ENCODE assay signal across 38 cellular contexts in the genomic region with DNA sequence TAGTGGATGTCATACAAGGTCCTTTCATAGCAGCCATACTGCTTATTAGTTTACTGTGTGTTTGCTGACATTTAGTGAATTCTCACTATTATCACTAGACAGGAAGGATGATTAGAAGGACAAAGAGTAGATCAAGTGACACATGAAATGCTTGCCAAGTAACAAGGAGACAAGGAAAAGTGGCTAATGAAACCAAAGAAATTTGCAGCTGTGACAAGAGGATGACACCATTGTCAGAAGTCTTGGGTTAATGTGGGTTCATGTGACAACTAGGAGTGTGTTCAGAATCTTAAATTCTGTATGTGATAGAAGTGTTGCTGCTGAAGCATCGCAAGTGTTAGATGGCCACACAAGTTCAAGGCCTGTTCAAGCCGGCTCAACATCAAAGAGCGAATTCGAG. TPM values are rescaled to one million over a fixed set of nuclear protein-coding genes. Genes with fewer than 3 reads are reported as not detected.
"Had no signal": no experiment of that assay in that cellular context is flagged by ENCODE, and none has a peak within 500 bp of the region (broad histone marks: within the 10 kb centered on the region; RNA-seq: fewer than 3 reads in every experiment).

No MANE protein-coding gene starts in this region.

- H3K36me3 ChIP-seq: adrenal gland, brain microvascular endothelial cell, breast epithelium, cardiac muscle cell had no signal

- H3K9me3 ChIP-seq: adrenal gland, body of pancreas, breast epithelium had no signal

- H3K27me3 ChIP-seq: adrenal gland, body of pancreas, brain microvascular endothelial cell, breast epithelium, cardiac muscle cell had no signal

- H3K4me3 ChIP-seq: adrenal gland, body of pancreas, breast epithelium, cardiac muscle cell had no signal

- H3K27ac ChIP-seq: adrenal gland, body of pancreas, brain microvascular endothelial cell, breast epithelium, cardiac muscle cell, VCaP had no signal

- FAIRE-seq: astrocyte, TTC549 had no signal

- DNase-seq: activated B cell treated with CpG ODN at 0.5 μM for 24 hours; activated CD4-positive, alpha-beta memory T cell treated with anti-CD3 and anti-CD28 coated beads for 36 hours; activated CD4-positive, alpha-beta T cell treated with anti-CD3 and anti-CD28 coated beads for 4 hours; activated CD4-positive, alpha-beta T cell treated with anti-CD3 and anti-CD28 coated beads, Interleukin-2, amount 10 ng/mL, durations not matched to agents 24 days and 14 days; activated CD4-positive, alpha-beta T cell treated with anti-CD3 and anti-CD28 coated beads, Interleukin-2, amount 50 U/mL, for 1 hour; activated CD4-positive, alpha-beta T cell treated with anti-CD3 and anti-CD28 coated beads, Interleukin-2, amount 50 U/mL, for 4 hours; activated CD4-positive, CD25-positive, alpha-beta regulatory T cell treated with anti-CD3 and anti-CD28 coated beads, Interleukin-2, amount 50 U/mL, for 72 hours; activated CD8-positive, alpha-beta memory T cell treated with anti-CD3 and anti-CD28 coated beads, Interleukin-2, amount 50 U/mL, for 4 hours; activated CD8-positive, alpha-beta T cell treated with anti-CD3 and anti-CD28 coated beads for 36 hours; activated effector memory CD4-positive, alpha-beta T cell treated with anti-CD3 and anti-CD28 coated beads, Interleukin-2, amount 50 U/mL, for 16 hours; activated gamma-delta T cell treated with Interleukin-2 at 50 U/mL for 16 hours; activated naive CD4-positive, alpha-beta T cell; activated naive CD4-positive, alpha-beta T cell treated with anti-CD3 and anti-CD28 coated beads for 36 hours; activated naive CD4-positive, alpha-beta T cell treated with anti-CD3 and anti-CD28 coated beads, Interleukin-2, amount 50 U/mL, for 16 hours; activated naive CD8-positive, alpha-beta T cell treated with anti-CD3 and anti-CD28 coated beads for 36 hours; activated T-cell treated with anti-CD3 and anti-CD28 coated beads for 4 hours; activated T-cell treated with anti-CD3 and anti-CD28 coated beads, Interleukin-2, amount 50 U/mL, for 1 hour; activated T-cell treated with anti-CD3 and anti-CD28 coated beads, Interleukin-2, amount 50 U/mL, for 4 hours; activated T-cell treated with anti-CD3 and anti-CD28 coated beads, Interleukin-2, amount 50 U/mL, for 72 hours; adrenal gland; amniotic stem cell; aorta; body of pancreas; brain microvascular endothelial cell; caudate nucleus; cerebellar nuclear complex; T-helper 1 cell; T-helper 2 cell; T-helper 9 cell had no signal

- H3K4me1 ChIP-seq: adrenal gland, body of pancreas, breast epithelium had no signal

- ATAC-seq: activated CD8-positive, alpha-beta T cell treated with anti-CD3 and anti-CD28 coated beads for 36 hours; activated naive CD4-positive, alpha-beta T cell treated with anti-CD3 and anti-CD28 coated beads, Interleukin-2, amount 50 U/mL, for 72 hours; activated T-cell treated with anti-CD3 and anti-CD28 coated beads, Interleukin-2, amount 50 U/mL, for 4 hours; activated T-cell treated with anti-CD3 and anti-CD28 coated beads, Interleukin-2, amount 50 U/mL, for 72 hours; activated T-helper 17 cell treated with anti-CD3 and anti-CD28 coated beads, Interleukin-2, amount 50 U/mL, for 72 hours; body of pancreas had no signal

RNA-seq across cellular contexts. Expression of gene FAM180A, which starts 40.8 kb away (rescaled TPM):
- total RNA-seq: activated B cell treated with CpG ODN at 0.5 μM for 24 hours; activated CD4-positive, alpha-beta memory T cell treated with anti-CD3 and anti-CD28 coated beads for 36 hours; activated CD4-positive, alpha-beta T cell treated with anti-CD3 and anti-CD28 coated beads, Interleukin-2, amount 10 ng/mL, durations not matched to agents 24 days and 14 days; activated CD8-positive, alpha-beta memory T cell treated with anti-CD3 and anti-CD28 coated beads for 36 hours; activated CD8-positive, alpha-beta T cell treated with anti-CD3 and anti-CD28 coated beads for 36 hours; activated naive CD4-positive, alpha-beta T cell treated with anti-CD3 and anti-CD28 coated beads for 36 hours; activated naive CD4-positive, alpha-beta T cell treated with anti-CD3 and anti-CD28 coated beads, Interleukin-2, amount 50 U/mL, for 72 hours; activated naive CD8-positive, alpha-beta T cell treated with anti-CD3 and anti-CD28 coated beads for 36 hours; activated T-cell treated with anti-CD3 and anti-CD28 coated beads, Interleukin-2, amount 50 U/mL, for 4 hours; activated T-cell treated with anti-CD3 and anti-CD28 coated beads, Interleukin-2, amount 50 U/mL, for 72 hours; activated T-helper 1 cell treated with anti-CD3 and anti-CD28 coated beads, Interleukin-12 subunit alpha, Interleukin-12 subunit beta, Interleukin-2, Interleukin-4 antibody, amounts not matched to agents 30 ng/mL and 10 ng/mL and 1 ng/mL, durations not matched to agents 14 hours and 24 hours and 36 hours; activated T-helper 17 cell treated with anti-CD3 and anti-CD28 coated beads, Interleukin-2, amount 50 U/mL, for 72 hours; astrocyte; cardiac muscle cell had no signal
- polyA plus RNA-seq: cardiac muscle cell had no signal
